In the genomic region with DNA sequence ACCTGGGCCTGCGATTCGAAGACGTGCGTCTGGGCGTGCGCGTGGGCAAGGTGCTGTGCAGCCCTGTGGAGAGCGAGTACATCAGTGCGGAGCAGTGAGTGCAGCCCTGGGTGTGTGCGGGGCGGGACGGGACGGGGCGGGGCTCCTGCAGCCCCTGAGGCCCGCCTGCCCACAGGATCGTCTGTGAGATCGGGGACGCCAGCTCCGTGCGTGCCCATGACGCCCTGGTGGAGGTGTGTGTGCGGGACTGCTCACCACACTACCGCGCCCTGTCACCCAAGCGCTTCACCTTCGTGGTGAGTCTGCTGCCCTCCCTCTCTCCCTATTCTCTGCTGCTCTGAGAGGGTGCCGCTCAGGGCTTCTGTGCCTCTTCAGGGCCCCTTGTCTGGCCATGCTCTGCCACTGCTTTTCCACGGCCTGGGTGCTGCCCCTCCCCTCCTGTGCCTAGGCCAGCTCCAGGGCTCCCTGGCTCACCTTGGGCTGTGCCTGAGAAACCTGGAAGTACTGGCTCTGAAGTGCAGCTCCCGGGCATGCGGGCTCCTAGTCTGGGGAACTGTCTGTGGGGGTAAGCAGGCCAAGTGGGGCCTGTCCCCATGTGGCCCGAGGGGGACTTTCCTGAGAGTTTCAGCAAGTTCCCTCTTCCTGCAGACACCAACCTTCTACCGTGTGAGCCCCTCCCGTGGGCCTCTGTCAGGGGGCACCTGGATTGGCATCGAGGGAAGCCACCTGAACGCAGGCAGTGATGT, we compare ENCODE assay signal across 12 cellular contexts.
DNase-seq lines count a peak whose midpoint lies in the region; ATAC-seq and TF ChIP-seq lines count a peak whose summit lies in the region.
"Had no signal": no experiment of that assay in that cellular context is flagged by ENCODE, and none has a peak within 500 bp of the region (broad histone marks: within the 10 kb centered on the region; RNA-seq: fewer than 3 reads in every experiment).

No MANE protein-coding gene starts in this region.

- peak overlapping the region; percentile 67 for H3K27ac Mint-ChIP-seq in dendritic cell treated with granulocyte-macrophage colony-stimulating factor and Interleukin-4, amounts not matched to agents 40 ng/mL and 50 ng/mL, for 4 days
- H3K27ac Mint-ChIP-seq: activated naive CD4-positive, alpha-beta T cell treated with anti-CD3 and anti-CD28 coated beads, Interleukin-2, amount 50 U/mL, for 24 hours; IgD-negative memory B cell; nephron progenitor cell had no signal

- DNase-seq in GM13977 (ENCODE audit: low spot score) (peak; percentile 86), DMS53 (lab: John Stamatoyannopoulos, UW) (no peak), T-helper 9 cell (no peak), NCI-H187 treated with DMSO at 0.1 percent for 48 hours (lab: John Stamatoyannopoulos, UW) (no peak)
- no peak for DNase-seq in activated naive CD4-positive, alpha-beta T cell treated with Interleukin-2 at 50 U/mL for 16 hours
- DNase-seq: T1000 had no signal

- no peaks in the 10 kb centered on the region for H3K27me3 Mint-ChIP-seq in dendritic cell treated with granulocyte-macrophage colony-stimulating factor and Interleukin-4, amounts not matched to agents 40 ng/mL and 50 ng/mL, for 4 days
- H3K27me3 Mint-ChIP-seq: activated naive CD4-positive, alpha-beta T cell treated with anti-CD3 and anti-CD28 coated beads, Interleukin-2, amount 50 U/mL, for 24 hours; IgD-negative memory B cell had no signal

- H3K4me3 Mint-ChIP-seq in dendritic cell treated with granulocyte-macrophage colony-stimulating factor and Interleukin-4, amounts not matched to agents 40 ng/mL and 50 ng/mL, for 4 days = no peak overlapping the region
- H3K4me3 Mint-ChIP-seq: activated naive CD4-positive, alpha-beta T cell treated with anti-CD3 and anti-CD28 coated beads, Interleukin-2, amount 50 U/mL, for 24 hours; nephron progenitor cell had no signal

- in situ Hi-C loops in GM13977 (cut with MboI; ENCODE audit: low pct_unique_long_range_greater_than_20kb, low sequenced_read_pairs, unreplicated experiment) = no loop called here

- peak; percentile 37 for ATAC-seq in GM21447 (IDR thresholded peaks at IDR 0.05; ENCODE audit: unreplicated experiment)
- ATAC-seq in HG03066 (IDR thresholded peaks at IDR 0.05; ENCODE audit: low read depth, unreplicated experiment) = peak; percentile 18

- H3K4me1 Mint-ChIP-seq in dendritic cell treated with granulocyte-macrophage colony-stimulating factor and Interleukin-4, amounts not matched to agents 40 ng/mL and 50 ng/mL, for 4 days (ENCODE audit: low read depth) = peaks cover 36% of the 10 kb centered on the region
- H3K4me1 Mint-ChIP-seq: activated naive CD4-positive, alpha-beta T cell treated with anti-CD3 and anti-CD28 coated beads, Interleukin-2, amount 50 U/mL, for 24 hours; IgD-negative memory B cell had no signal

- peaks cover 88% of the 10 kb centered on the region for H3K36me3 Mint-ChIP-seq in dendritic cell treated with granulocyte-macrophage colony-stimulating factor and Interleukin-4, amounts not matched to agents 40 ng/mL and 50 ng/mL, for 4 days (ENCODE audit: low read depth)

- no peak for TF ChIP-seq CTCF in GM13977 (IDR thresholded peaks at IDR 0.05; ENCODE audit: extremely low read depth, insufficient read depth, missing control alignments)

- intact Hi-C loops in dendritic cell treated with granulocyte-macrophage colony-stimulating factor and Interleukin-4, amounts not matched to agents 40 ng/mL and 50 ng/mL, for 4 days (cut with micrococcal nuclease) = no loop called here

- no peaks in the 10 kb centered on the region for H3K9me3 Mint-ChIP-seq in dendritic cell treated with granulocyte-macrophage colony-stimulating factor and Interleukin-4, amounts not matched to agents 40 ng/mL and 50 ng/mL, for 4 days
- H3K9me3 Mint-ChIP-seq: activated naive CD4-positive, alpha-beta T cell treated with anti-CD3 and anti-CD28 coated beads, Interleukin-2, amount 50 U/mL, for 24 hours; IgD-negative memory B cell; nephron progenitor cell had no signal
